18 cellular contexts compared by ENCODE assay signal in genomic region chr9:123894822-123895221, GRCh38. TPM values are rescaled to one million over a fixed set of nuclear protein-coding genes. Genes with fewer than 3 reads are reported as not detected.
DNase-seq lines count a peak whose midpoint lies in the region; ATAC-seq and TF ChIP-seq lines count a peak whose summit lies in the region.
"Had no signal": no experiment of that assay in that cellular context is flagged by ENCODE, and none has a peak within 500 bp of the region (broad histone marks: within the 10 kb centered on the region; RNA-seq: fewer than 3 reads in every experiment).

No MANE protein-coding gene starts in this region.

- H3K4me3 Mint-ChIP-seq in GM23338 = no peak overlapping the region
- H3K4me3 Mint-ChIP-seq in endodermal cell = no peak overlapping the region
- H3K4me3 Mint-ChIP-seq: CD8-positive, alpha-beta T cell; T-helper 1 cell treated with Interleukin-12 subunit alpha and Interleukin-12 subunit beta and Interleukin-4 antibody, amounts not matched to agents 30 μg/mL and 1 μg/mL, for 36 hours had no signal

- no peak for TF ChIP-seq CTCF in GM23338 (conservative IDR thresholded peaks at IDR 0.05; ENCODE audit: low read depth in 2 of 2)
- TF ChIP-seq CTCF in endodermal cell (conservative IDR thresholded peaks at IDR 0.05) = no peak
- TF ChIP-seq CTCF in foreskin keratinocyte (conservative IDR thresholded peaks at IDR 0.05) = no peak

- H4K20me1 ChIP-seq in BLaER1 treated with 17β-estradiol and CSF1 and Interleukin-3, amounts not matched to agents 10 nM and 100 nM = peaks cover 11 to 100% (median 80%) of the 10 kb centered on the region in 11 experiments; a peak in 19 of 22 replicates
- no peaks in the 10 kb centered on the region; the same call in 1 of the 2 replicates for H4K20me1 ChIP-seq in GM23338 (replicated peaks; ENCODE audit: insufficient read depth)

- H3K79me2 ChIP-seq in GM23338 (replicated peaks; ENCODE audit: insufficient read depth) = peaks cover 57% of the 10 kb centered on the region

- no peak overlapping the region for H2AFZ ChIP-seq in GM23338
- H2AFZ ChIP-seq: PC-9 had no signal

- peak overlapping the region in 7 of 11 experiments; percentile 13 to 67 (median 28); a peak in 12 of 22 replicates for H3K4me2 ChIP-seq in BLaER1 treated with 17β-estradiol and CSF1 and Interleukin-3, amounts not matched to agents 10 nM and 100 nM
- H3K4me2 ChIP-seq in GM23338 = peak overlapping the region; percentile 28
- H3K4me2 ChIP-seq: PC-9 had no signal

- no peak overlapping the region for H3K4me3 ChIP-seq in BLaER1 treated with 17β-estradiol and CSF1 and Interleukin-3, amounts not matched to agents 10 nM and 100 nM
- no peak overlapping the region for H3K4me3 ChIP-seq in GM23338
- H3K4me3 ChIP-seq in endodermal cell (ENCODE audit: low read length) = no peak overlapping the region
- H3K4me3 ChIP-seq: PC-9, SJCRH30 had no signal

- peaks cover 0 to 27% (median 6%) of the 10 kb centered on the region in 11 experiments; a peak in 9 of 22 replicates for H3K36me3 ChIP-seq in BLaER1 treated with 17β-estradiol and CSF1 and Interleukin-3, amounts not matched to agents 10 nM and 100 nM
- H3K36me3 ChIP-seq in GM23338 (ENCODE audit: insufficient read depth) (no peaks in the 10 kb centered on the region), endodermal cell (ENCODE audit: control insufficient read depth, insufficient read depth, low read length) (no peaks in the 10 kb centered on the region)
- H3K36me3 ChIP-seq: SJCRH30 had no signal

- peaks cover 5% of the 10 kb centered on the region for H3K27me3 Mint-ChIP-seq in GM23338 (ENCODE audit: insufficient read depth, low read depth, poor library complexity)
- H3K27me3 Mint-ChIP-seq in endodermal cell (ENCODE audit: insufficient read depth) = no peaks in the 10 kb centered on the region

- peaks cover 5% of the 10 kb centered on the region; the same call in 2 of the 3 replicates for H3K36me3 Mint-ChIP-seq in GM23338 (ENCODE audit: low read depth)
- H3K36me3 Mint-ChIP-seq in endodermal cell (ENCODE audit: low read depth) = no peaks in the 10 kb centered on the region
- H3K36me3 Mint-ChIP-seq: CD8-positive, alpha-beta T cell had no signal

- H3K9me3 ChIP-seq in BLaER1 treated with 17β-estradiol and CSF1 and Interleukin-3, amounts not matched to agents 10 nM and 100 nM (replicated peaks in 1 of 11) = peaks cover 0 to 5% (median 0%) of the 10 kb centered on the region in 11 experiments; a peak in 1 of 22 replicates
- no peaks in the 10 kb centered on the region for H3K9me3 ChIP-seq in endodermal cell (ENCODE audit: control insufficient read depth, low read length)
- H3K9me3 ChIP-seq: SJCRH30 had no signal

- DNase-seq in GM23338 (ENCODE audit: low spot score) = peak; percentile 47
- peak; percentile 7 for DNase-seq in NAMALWA (ENCODE audit: low spot score)
- DNase-seq in endodermal cell = peak; percentile 46
- DNase-seq in foreskin keratinocyte = no peak
- no peak for DNase-seq in SKM-1 (lab: John Stamatoyannopoulos, UW; ENCODE audit: unreplicated experiment)
- DNase-seq: Calu3; CD8-positive, alpha-beta T cell; GF-D8; NCI-H1694 treated with DMSO at 0.1 percent for 48 hours; NCI-H2227 treated with DMSO at 0.1 percent for 48 hours; NCI-H510A treated with DMSO at 0.1 percent for 48 hours; NCI-H774; PC-9; SJCRH30 had no signal

- H3F3A ChIP-seq in GM23338 (replicated peaks; ENCODE audit: low read depth) = no peaks in the 10 kb centered on the region; the same call in 1 of the 2 replicates

- H3K4me1 Mint-ChIP-seq in GM23338 (peaks cover 64% of the 10 kb centered on the region), endodermal cell (peaks cover 41% of the 10 kb centered on the region)

- ATAC-seq in GM23338 (peak; percentile 73), foreskin keratinocyte (no peak), GM18498 (IDR thresholded peaks at IDR 0.05; ENCODE audit: unreplicated experiment) (no peak), HG03159 (IDR thresholded peaks at IDR 0.05; ENCODE audit: unreplicated experiment) (no peak)
- ATAC-seq: CD8-positive, alpha-beta T cell had no signal

- peaks cover 10 to 60% (median 18%) of the 10 kb centered on the region in 10 experiments; a peak in 18 of 20 replicates for H3K4me1 ChIP-seq in BLaER1 treated with 17β-estradiol and CSF1 and Interleukin-3, amounts not matched to agents 10 nM and 100 nM
- H3K4me1 ChIP-seq in GM23338 (ENCODE audit: insufficient read depth) (peaks cover 44% of the 10 kb centered on the region), endodermal cell (ENCODE audit: control insufficient read depth, insufficient read depth, low read length) (peaks cover 18% of the 10 kb centered on the region), foreskin keratinocyte (peaks cover 12% of the 10 kb centered on the region)
- H3K4me1 ChIP-seq: SJCRH30 had no signal

- H3K27ac Mint-ChIP-seq in GM23338 (peak overlapping the region; percentile 85), endodermal cell (no peak overlapping the region)
- H3K27ac Mint-ChIP-seq: CD8-positive, alpha-beta T cell; T-helper 1 cell treated with Interleukin-12 subunit alpha and Interleukin-12 subunit beta and Interleukin-4 antibody, amounts not matched to agents 30 μg/mL and 1 μg/mL, for 36 hours had no signal

- H3K27me3 ChIP-seq in BLaER1 treated with 17β-estradiol and CSF1 and Interleukin-3, amounts not matched to agents 10 nM and 100 nM = no peaks in the 10 kb centered on the region
- H3K27me3 ChIP-seq in GM23338 (ENCODE audit: insufficient read depth) (no peaks in the 10 kb centered on the region), endodermal cell (ENCODE audit: control insufficient read depth, insufficient read depth, low read length, poor library complexity, severe bottlenecking) (no peaks in the 10 kb centered on the region), foreskin keratinocyte (no peaks in the 10 kb centered on the region)
- H3K27me3 ChIP-seq: SJCRH30 had no signal

- H3K9me3 Mint-ChIP-seq in GM23338 = no peaks in the 10 kb centered on the region; the same call in 2 of the 3 replicates
- no peaks in the 10 kb centered on the region for H3K9me3 Mint-ChIP-seq in endodermal cell
- H3K9me3 Mint-ChIP-seq: CD8-positive, alpha-beta T cell; T-helper 1 cell treated with Interleukin-12 subunit alpha and Interleukin-12 subunit beta and Interleukin-4 antibody, amounts not matched to agents 30 μg/mL and 1 μg/mL, for 36 hours had no signal

- peaks cover 6% of the 10 kb centered on the region; the same call in 1 of the 2 replicates for H3K9me2 ChIP-seq in GM23338 (ENCODE audit: insufficient read depth)

- H3K9ac ChIP-seq in BLaER1 treated with 17β-estradiol and CSF1 and Interleukin-3, amounts not matched to agents 10 nM and 100 nM = no peak overlapping the region
- H3K9ac ChIP-seq in endodermal cell (ENCODE audit: extremely low read depth, low read length, poor library complexity, severe bottlenecking) = no peak overlapping the region

- H3K27ac ChIP-seq in BLaER1 treated with 17β-estradiol and CSF1 and Interleukin-3, amounts not matched to agents 10 nM and 100 nM = no peak overlapping the region
- H3K27ac ChIP-seq in GM23338 (ENCODE audit: low read depth) (peak overlapping the region; percentile 75), endodermal cell (ENCODE audit: low read depth, low read length) (no peak overlapping the region), foreskin keratinocyte (no peak overlapping the region)
- H3K27ac ChIP-seq: PC-9, SJCRH30 had no signal

TF ChIP-seq in GM23338, 12 proteins besides CTCF, POLR2A, EP300 and RAD21:
- TF ChIP-seq EZH2phosphoT487 (IDR thresholded peaks at IDR 0.05; ENCODE audit: unreplicated experiment) = no peak

RNA-seq across cellular contexts. Expression of gene DENND1A, which starts 35.1 kb away (rescaled TPM):
- total RNA-seq in GM23338 (2014; rRNA removed; shearing (Covaris generic)) = 27.7 and 28.7 TPM in 2 replicates
- polyA plus RNA-seq in GM23338 (2016; fragmentation: Nextera tagmentation; extraction: Ambion mirVana) = 12.5 and 13.1 TPM in 2 replicates
- 10 to 100 TPM; 29.5 to 38.4 TPM for total RNA-seq in endodermal cell
- polyA plus RNA-seq in endodermal cell (2013, experiment 1 of 2) = 16.5 TPM
- polyA plus RNA-seq in endodermal cell (2013, experiment 2 of 2) = 15.8 TPM
- 16.2 and 16.6 TPM in 2 replicates for total RNA-seq in foreskin keratinocyte
- 14.5 and 15.0 TPM in 2 replicates for polyA plus RNA-seq in foreskin keratinocyte

Comparison
In these comparisons a context has a peak if more than half of its experiments do, and no peak if none do; other contexts are left out.
1. DNase-seq: peak in GM23338 (single experiment), NAMALWA (single experiment) and endodermal cell (single experiment); none in foreskin keratinocyte (0 of 2) and SKM-1 (single experiment).